In genomic region chr6:32967151-32968091, GRCh38 we compare ENCODE assay signal across 1 cellular context.
TF ChIP-seq lines count a peak whose summit lies in the region.

No MANE protein-coding gene starts in this region.

TF ChIP-seq in endothelial cell of umbilical vein, 7 proteins besides CTCF, POLR2A, EP300 and RAD21:
- TF ChIP-seq POLR2AphosphoS5 (IDR thresholded peaks at IDR 0.05; ENCODE audit: insufficient read depth, low read depth, low read length) (peak; percentile 11), FOS (IDR thresholded peaks at IDR 0.05; ENCODE audit: borderline replicate concordance, insufficient read depth, low read length) (peak; percentile 18), EZH2 (IDR thresholded peaks at IDR 0.05; ENCODE audit: borderline replicate concordance, low read depth, low read length, severe bottlenecking) (no peak), JUN (IDR thresholded peaks at IDR 0.05; ENCODE audit: borderline replicate concordance, insufficient read depth, insufficient read length, low read depth) (no peak), GATA2 (IDR thresholded peaks at IDR 0.05; ENCODE audit: insufficient read depth, insufficient read length, low read depth, low read length) (no peak)
